ENCODE assay signal across 12 cellular contexts in the genomic region with DNA sequence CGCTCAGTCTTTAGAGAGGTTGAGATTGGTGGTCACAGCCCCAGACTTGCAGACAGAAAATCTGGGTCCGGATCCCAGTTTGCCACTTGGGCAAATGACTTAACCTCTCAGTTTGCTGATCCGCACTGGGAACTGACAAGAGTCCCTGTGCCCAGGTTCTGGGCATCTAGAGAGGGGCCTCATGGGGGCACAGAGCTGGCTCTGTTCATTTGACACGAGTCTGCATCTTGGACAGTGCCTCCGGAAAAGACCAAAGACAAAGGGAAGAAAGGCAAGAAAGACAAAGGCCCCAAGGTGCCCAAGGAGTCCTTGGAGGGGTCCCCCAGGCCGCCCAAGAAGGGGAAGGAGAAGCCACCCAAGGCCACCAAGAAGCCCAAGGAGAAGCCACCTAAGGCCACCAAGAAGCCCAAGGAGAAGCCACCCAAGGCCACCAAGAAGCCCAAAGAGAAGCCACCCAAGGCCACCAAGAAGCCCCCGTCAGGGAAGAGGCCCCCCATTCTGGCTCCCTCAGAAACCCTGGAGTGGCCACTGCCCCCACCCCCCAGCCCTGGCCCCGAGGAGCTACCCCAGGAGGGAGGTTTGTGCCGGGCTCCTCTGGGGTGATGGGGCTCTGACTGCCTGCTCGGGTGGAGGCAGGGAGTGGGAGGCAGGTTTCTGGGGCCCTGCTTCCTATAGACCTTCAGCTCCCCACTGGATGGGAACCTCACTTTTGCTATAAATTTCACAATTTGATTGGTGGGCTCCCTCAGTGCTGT. TPM values are rescaled to one million over a fixed set of nuclear protein-coding genes. Genes with fewer than 3 reads are reported as not detected.
DNase-seq lines count a peak whose midpoint lies in the region; ATAC-seq, FAIRE-seq and TF ChIP-seq lines count a peak whose summit lies in the region.
"Had no signal": no experiment of that assay in that cellular context is flagged by ENCODE, and none has a peak within 500 bp of the region (broad histone marks: within the 10 kb centered on the region; RNA-seq: fewer than 3 reads in every experiment).

No MANE protein-coding gene starts in this region.

- H2BK20ac ChIP-seq in IMR-90 (ENCODE audit: low read depth, low read length): no peak overlapping the region

- no peak overlapping the region for H3K9ac ChIP-seq in IMR-90 (ENCODE audit: low read depth, low read length)

- no peak overlapping the region for H4K91ac ChIP-seq in IMR-90 (ENCODE audit: insufficient read depth, low read depth, low read length)

- H2BK15ac ChIP-seq in IMR-90 (ENCODE audit: low read depth, low read length): no peak overlapping the region

- H3K27me3 ChIP-seq in IMR-90 (ENCODE audit: control insufficient read depth, insufficient read depth, low read length): no peaks in the 10 kb centered on the region
- H3K27me3 ChIP-seq in brain microvascular endothelial cell (replicated peaks): no peaks in the 10 kb centered on the region
- H3K27me3 ChIP-seq in thoracic aorta (replicated peaks; ENCODE audit: insufficient read depth): no peaks in the 10 kb centered on the region

- intact Hi-C loops in IMR-90 (cut with micrococcal nuclease): no loop called here
- intact Hi-C loops in head of caudate nucleus (cut with DNase I): no loop called here

- no peak overlapping the region for H2AK9ac ChIP-seq in IMR-90 (replicated peaks; ENCODE audit: low read depth, low read length, poor library complexity)

- peak overlapping the region; percentile 80 for H3K4ac ChIP-seq in IMR-90 (ENCODE audit: low read depth, low read length)

- H3K27ac ChIP-seq in IMR-90 (ENCODE audit: insufficient read depth, low read length) (no peak overlapping the region), brain microvascular endothelial cell (no peak overlapping the region), thoracic aorta (peak overlapping the region; percentile 99 to 100)
- H3K27ac ChIP-seq: neutrophil had no signal

- H3K36me3 ChIP-seq in IMR-90 (ENCODE audit: control insufficient read depth, insufficient read depth, low read length) (no peaks in the 10 kb centered on the region), brain microvascular endothelial cell (replicated peaks) (peaks cover 14% of the 10 kb centered on the region), thoracic aorta (peaks cover 41% of the 10 kb centered on the region)
- H3K36me3 ChIP-seq: neutrophil had no signal

- no peak for FAIRE-seq in D721Med (lab: Jason Lieb, UNC)

- no peak overlapping the region for H4K5ac ChIP-seq in IMR-90 (ENCODE audit: low read depth, low read length)

- peaks cover 0 to 7% (median under 1%) of the 10 kb centered on the region in 3 donors for H3K36me3 Mint-ChIP-seq in naive thymus-derived CD8-positive, alpha-beta T cell
- H3K36me3 Mint-ChIP-seq: brain had no signal

- WGBS in IMR-90 (ENCODE audit: extremely low coverage in 2 of 2, insufficient read length in 1 of 2), 2 experiments: 98% methylated on average over 4 of the region's 10 CpGs; no CpG with 5 or more reads in 1 of the 2 experiments

- peaks cover 0 to 1% (median 0%) of the 10 kb centered on the region in 5 donors for H3K27me3 Mint-ChIP-seq in naive thymus-derived CD8-positive, alpha-beta T cell

- 0 out of 2 replicates have a peak overlapping the region, but pooled peaks have one; percentile 77 for H3K14ac ChIP-seq in IMR-90 (replicated peaks; ENCODE audit: low read depth, low read length)

- no peak overlapping the region for H2BK5ac ChIP-seq in IMR-90 (ENCODE audit: low read depth, low read length, poor library complexity, severe bottlenecking)

- dilution Hi-C loops in IMR-90 (cut with HindIII; ENCODE audit: low sequenced_read_pairs, unreplicated experiment): no loop called here

- peak overlapping the region in 5 of 10 donors; percentile 79 to 91 (median 83) for H3K4me3 Mint-ChIP-seq in naive thymus-derived CD8-positive, alpha-beta T cell

- no peak overlapping the region for H3K56ac ChIP-seq in IMR-90 (ENCODE audit: extremely low read depth, insufficient read depth, low read length)

- H2AK5ac ChIP-seq in IMR-90 (ENCODE audit: low read depth, low read length): peak overlapping the region; percentile 70; the same call in 1 of the 2 replicates

- ATAC-seq in IMR-90 (ENCODE audit: low read depth): no peak
- no peak for ATAC-seq in naive thymus-derived CD8-positive, alpha-beta T cell
- ATAC-seq in thoracic aorta (ENCODE audit: insufficient number of reproducible peaks, low FRiP score, low read depth): no peak
- ATAC-seq: left ventricle myocardium superior had no signal

- H3K4me1 Mint-ChIP-seq in naive thymus-derived CD8-positive, alpha-beta T cell: peaks cover 15 to 33% (median 23%) of the 10 kb centered on the region in 4 donors

- H3K79me1 ChIP-seq in IMR-90 (ENCODE audit: low read depth in 1 of 2, low read length in 2 of 2): no peaks in the 10 kb centered on the region; a peak in 1 of 4 replicates

- H3K4me3 ChIP-seq in IMR-90 (ENCODE audit: insufficient read depth, low read depth, low read length) (no peak overlapping the region), brain microvascular endothelial cell (ENCODE audit: low read depth, low read length) (peak overlapping the region; percentile 75), thoracic aorta (peak overlapping the region; percentile 78)

- no peak overlapping the region for H4K8ac ChIP-seq in IMR-90 (ENCODE audit: low read depth in 2 of 2, low read length in 2 of 2)

- CTCF ChIA-PET in IMR-90 (lab: Yijun Ruan, JAX): no interaction called here

- DNase-seq in IMR-90 (no peak), brain microvascular endothelial cell (no peak), thoracic aorta (ENCODE audit: low spot score) (no peak), D721Med (ENCODE audit: insufficient read length, low spot score) (no peak), head of caudate nucleus (no peak), NCI-H146 (lab: John Stamatoyannopoulos, UW) (no peak)
- no peak for DNase-seq in naive thymus-derived CD8-positive, alpha-beta T cell
- DNase-seq: activated CD4-positive, CD25-positive, alpha-beta regulatory T cell treated with anti-CD3 and anti-CD28 coated beads, Interleukin-2, amount 50 U/mL, for 72 hours; left ventricle myocardium superior; NCI-H2029 treated with DMSO at 0.1 percent for 48 hours had no signal

- no peaks in the 10 kb centered on the region for H3K9me3 Mint-ChIP-seq in naive thymus-derived CD8-positive, alpha-beta T cell
- H3K9me3 Mint-ChIP-seq: brain had no signal

- BruUV-seq in IMR-90 (replicated peaks; lab: Mats Ljungman, UMichigan): no TSS peak

- POLR2A ChIA-PET in IMR-90 (lab: Charles Lee; ENCODE audit: unreplicated experiment): no interaction called here
- POLR2A ChIA-PET in naive thymus-derived CD8-positive, alpha-beta T cell (lab: Charles Lee): interaction anchor here (1.0 to 1.5 kb wide), 4 partner anchors 9 to 34 kb away, joined by 3 to 6 read pairs (median 5); no protein-coding TSS in a partner anchor

- in situ Hi-C loops in IMR-90 (cut with MboI; ENCODE audit: low sequenced_read_pairs): no loop called here
- in situ Hi-C loops in brain microvascular endothelial cell (cut with HindIII; ENCODE audit: low pct_ligation_motif_present, low sequenced_read_pairs): no loop called here

- H3K4me2 ChIP-seq in IMR-90 (ENCODE audit: low read depth, low read length): no peak overlapping the region

- H3K4me1 ChIP-seq in IMR-90 (ENCODE audit: control insufficient read depth, insufficient read depth, low read length) (peaks cover 19% of the 10 kb centered on the region), thoracic aorta (ENCODE audit: control insufficient read depth in 1 of 2, low read depth in 2 of 2) (peaks cover 43 to 84% of the 10 kb centered on the region in 2 donors)

- H2BK120ac ChIP-seq in IMR-90 (ENCODE audit: low read depth, low read length): 0 out of 2 replicates have a peak overlapping the region, but pooled peaks have one; percentile 30

- no peak for TF ChIP-seq RAD21 in IMR-90 (IDR thresholded peaks at IDR 0.05; ENCODE audit: low read length)

- peaks cover 18% of the 10 kb centered on the region for H3K9me1 ChIP-seq in IMR-90 (ENCODE audit: insufficient read depth, low read length)

- H3K9me3 ChIP-seq in IMR-90 (ENCODE audit: control insufficient read depth, insufficient read depth, low read length) (no peaks in the 10 kb centered on the region), thoracic aorta (no peaks in the 10 kb centered on the region)
- H3K9me3 ChIP-seq: neutrophil had no signal

- H2AFZ ChIP-seq in IMR-90 (replicated peaks; ENCODE audit: low read length, poor library complexity): no peak overlapping the region

- no peak for TF ChIP-seq CTCF in IMR-90 (conservative IDR thresholded peaks at IDR 0.05; ENCODE audit: low read depth, low read length)
- no peak for TF ChIP-seq CTCF in brain microvascular endothelial cell (IDR thresholded peaks at IDR 0.05; ENCODE audit: low read depth, low read length, missing control alignments)
- TF ChIP-seq CTCF in thoracic aorta (IDR thresholded peaks at IDR 0.05): no peak
- TF ChIP-seq CTCF in D721Med (IDR thresholded peaks at IDR 0.05; ENCODE audit: insufficient read depth, missing control alignments): no peak

- H3K27ac Mint-ChIP-seq in naive thymus-derived CD8-positive, alpha-beta T cell: peak overlapping the region; percentile 36 to 94 (median 86)

- no peaks in the 10 kb centered on the region for H4K20me1 ChIP-seq in IMR-90 (ENCODE audit: insufficient read depth, low read length)

- H3K23ac ChIP-seq in IMR-90 (ENCODE audit: low read depth, low read length): no peak overlapping the region

- TF ChIP-seq POLR2A in IMR-90 (IDR thresholded peaks at IDR 0.05; ENCODE audit: low read depth, low read length): no peak

- no peak overlapping the region; the same call in 1 of the 2 replicates for H3K18ac ChIP-seq in IMR-90 (ENCODE audit: low read depth, low read length)

RNA-seq across cellular contexts. Expression of gene AEBP1, which starts 2.3 kb away (rescaled TPM):
- total RNA-seq in IMR-90 (2012; rRNA removed) (1.1 and 1.4 TPM in 2 replicates), thoracic aorta (1,000 to 10,000 TPM; 1,006 to 1,415 TPM)
- 5.5 and 5.7 TPM in 2 replicates for polyA plus RNA-seq in IMR-90 (2012; rRNA removed)
- polyA plus RNA-seq in IMR-90 (2012; cell fraction: cytosol; rRNA removed): 5.5 and 7.4 TPM in 2 replicates
- 21.5 and 34.8 TPM in 2 replicates for polyA plus RNA-seq in IMR-90 (2012; cell fraction: nucleus; rRNA removed; ENCODE audit: low replicate concordance)
- 10 to 100 TPM; 37.1 to 38.5 TPM for total RNA-seq in naive thymus-derived CD8-positive, alpha-beta T cell
- 10 to 100 TPM in 1 of 3 donors, 1 to 10 TPM in 2; 2.4 to 10.4 (median 4.2) TPM for polyA plus RNA-seq in naive thymus-derived CD8-positive, alpha-beta T cell

RNA-seq across cellular contexts. Expression of gene POLD2, which starts 16.9 kb away (rescaled TPM):
- total RNA-seq in IMR-90 (2012; rRNA removed): 136 and 163 TPM in 2 replicates
- polyA plus RNA-seq in IMR-90 (2012; rRNA removed): 142 and 165 TPM in 2 replicates
- polyA plus RNA-seq in IMR-90 (2012; cell fraction: cytosol; rRNA removed): 137 and 138 TPM in 2 replicates
- polyA plus RNA-seq in IMR-90 (2012; cell fraction: nucleus; rRNA removed; ENCODE audit: low replicate concordance): 99.1 and 163 TPM in 2 replicates
- 10 to 100 TPM; 70.5 to 72.4 TPM for total RNA-seq in naive thymus-derived CD8-positive, alpha-beta T cell
- polyA plus RNA-seq in naive thymus-derived CD8-positive, alpha-beta T cell: 100 to 1,000 TPM in 1 of 3 donors, 10 to 100 TPM in 2; 64.3 to 102 (median 89.4) TPM
- total RNA-seq in thoracic aorta: 10 to 100 TPM; 38.7 to 43.8 TPM

RNA-seq across cellular contexts. Expression of gene POLM, which starts 24.2 kb away (rescaled TPM):
- total RNA-seq in IMR-90 (2012; rRNA removed) (3.0 and 3.1 TPM in 2 replicates), thoracic aorta (10 to 100 TPM; 70.0 to 78.7 TPM)
- 9.1 and 9.4 TPM in 2 replicates for polyA plus RNA-seq in IMR-90 (2012; rRNA removed)
- polyA plus RNA-seq in IMR-90 (2012; cell fraction: cytosol; rRNA removed): 4.4 and 4.7 TPM in 2 replicates
- polyA plus RNA-seq in IMR-90 (2012; cell fraction: nucleus; rRNA removed; ENCODE audit: low replicate concordance): 42.2 and 74.4 TPM in 2 replicates
- 100 to 1,000 TPM in 1 of 2 experiments, 10 to 100 TPM in 1; 96.4 to 106 TPM for total RNA-seq in naive thymus-derived CD8-positive, alpha-beta T cell
- polyA plus RNA-seq in naive thymus-derived CD8-positive, alpha-beta T cell: 10 to 100 TPM; 11.1 to 24.8 (median 15.0) TPM

RNA-seq across cellular contexts. Expression of gene MYL7, which starts 34.6 kb away (rescaled TPM):
- total RNA-seq in IMR-90 (2012; rRNA removed) (not detected in 2 replicates), thoracic aorta (not detected)
- polyA plus RNA-seq in IMR-90 (2012; rRNA removed): 0.24 TPM in 1 of 2 replicates, not detected in the other
- not detected in 2 replicates for polyA plus RNA-seq in IMR-90 (2012; cell fraction: cytosol; rRNA removed)
- 0.40 TPM in 1 of 2 replicates, not detected in the other for polyA plus RNA-seq in IMR-90 (2012; cell fraction: nucleus; rRNA removed; ENCODE audit: low replicate concordance)
- not detected for total RNA-seq in naive thymus-derived CD8-positive, alpha-beta T cell
- polyA plus RNA-seq in naive thymus-derived CD8-positive, alpha-beta T cell: not detected

RNA-seq across cellular contexts. Expression of gene PGAM2, which starts 41.1 kb away (rescaled TPM):
- total RNA-seq in IMR-90 (2012; rRNA removed) (not detected in 2 replicates), thoracic aorta (1 to 10 TPM; 1.8 to 9.5 TPM)
- 0.27 TPM in 1 of 2 replicates, not detected in the other for polyA plus RNA-seq in IMR-90 (2012; rRNA removed)
- polyA plus RNA-seq in IMR-90 (2012; cell fraction: cytosol; rRNA removed): 0.13 and 0.15 TPM in 2 replicates
- 0.17 TPM in 1 of 2 replicates, not detected in the other for polyA plus RNA-seq in IMR-90 (2012; cell fraction: nucleus; rRNA removed; ENCODE audit: low replicate concordance)
- total RNA-seq in naive thymus-derived CD8-positive, alpha-beta T cell: 1 to 10 TPM; 3.3 to 3.9 TPM
- not detected for polyA plus RNA-seq in naive thymus-derived CD8-positive, alpha-beta T cell

Comparison
In these comparisons a context has a peak if more than half of its experiments do, and no peak if none do; other contexts are left out.
1. H3K27ac ChIP-seq: peak in thoracic aorta (2 of 2); none in IMR-90 (single experiment) and brain microvascular endothelial cell (single experiment).
2. RNA of gene AEBP1, which starts 2.3 kb away (total RNA-seq): 1,006 to 1,415 TPM in thoracic aorta; 37.1 to 38.5 TPM in naive thymus-derived CD8-positive, alpha-beta T cell and 1.1 to 1.4 TPM in IMR-90; every median in the first group is over 10 times any median in the second.
3. RNA of gene POLM, which starts 24.2 kb away (total RNA-seq): 96.4 to 106 TPM in naive thymus-derived CD8-positive, alpha-beta T cell and 70.0 to 78.7 TPM in thoracic aorta; 3.0 to 3.1 TPM in IMR-90; every median in the first group is over 10 times any median in the second.